23 cellular contexts compared by ENCODE assay signal in the genomic region with DNA sequence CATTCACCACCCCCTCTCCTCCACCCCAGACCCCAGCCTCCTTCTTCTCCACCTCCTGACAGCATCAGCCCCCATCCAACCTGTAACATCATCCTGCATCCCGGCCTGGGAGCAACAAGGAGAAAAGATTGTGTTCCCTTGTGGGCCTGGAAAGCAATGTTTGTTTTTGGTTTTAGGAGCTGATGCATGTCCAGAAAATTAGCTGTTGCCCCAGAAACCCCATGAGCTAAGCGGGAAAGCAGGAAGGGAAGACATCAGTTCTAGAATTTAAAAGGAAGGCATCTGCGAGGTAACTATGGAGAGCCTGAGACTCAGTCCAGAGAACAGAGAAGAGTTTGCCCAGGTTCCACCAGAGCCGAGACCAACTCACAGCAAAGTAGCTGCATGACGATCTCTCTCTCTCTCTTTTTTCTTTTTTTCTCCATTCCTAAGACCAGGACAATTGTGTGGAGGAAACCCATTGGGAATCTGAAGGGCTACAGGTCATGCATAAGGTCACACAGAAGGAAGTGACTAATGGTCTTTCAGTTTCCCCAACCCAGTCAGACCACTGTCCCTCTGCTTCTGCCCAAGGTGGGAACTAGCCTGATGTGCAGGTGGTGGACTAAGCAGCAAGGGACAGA.
DNase-seq lines count a peak whose midpoint lies in the region; ATAC-seq, FAIRE-seq and TF ChIP-seq lines count a peak whose summit lies in the region.
"Had no signal": no experiment of that assay in that cellular context is flagged by ENCODE, and none has a peak within 500 bp of the region (broad histone marks: within the 10 kb centered on the region; RNA-seq: fewer than 3 reads in every experiment).

No MANE protein-coding gene starts in this region.

- ATAC-seq in GM21825 (IDR thresholded peaks at IDR 0.05; ENCODE audit: unreplicated experiment) = no peak
- ATAC-seq: left lung had no signal

- peak; percentile 31 for FAIRE-seq in HTR-8/SVneo (lab: Jason Lieb, UNC)
- FAIRE-seq in GM12892 (lab: Jason Lieb, UNC) = no peak

- no peaks in the 10 kb centered on the region for H3K9me3 ChIP-seq in uterus
- H3K9me3 ChIP-seq: left lung, tibial artery had no signal

- intact Hi-C loops in uterus (cut with DNase I; ENCODE audit: low total_unique reads) = no loop called here

- DNase-seq in Daoy (ENCODE audit: low read depth) (peak; percentile 46), HTR-8/SVneo (ENCODE audit: insufficient read length, low spot score) (no peak), caudate nucleus (lab: John Stamatoyannopoulos, UW) (no peak), left kidney (ENCODE audit: low read depth, low spot score) (peak; percentile 76), NCI-H748 (lab: John Stamatoyannopoulos, UW; ENCODE audit: unreplicated experiment) (no peak), GM12892 (ENCODE audit: insufficient read length) (no peak), uterus (no peak)
- DNase-seq: amniotic stem cell; CD4-positive, alpha-beta T cell; DMS153; effector CD4-positive, alpha-beta T cell; left lung; NCI-H1436; NCI-H748 treated with DMSO at 0.1 percent for 48 hours; OCI-M1; SHP77 treated with DMSO at 0.1 percent for 48 hours; stimulated activated CD4-positive, alpha-beta T cell treated with anti-CD3 and anti-CD28 coated beads, Interleukin-2, amount 100 ng/mL, for 24 hours; stimulated activated naive CD4-positive, alpha-beta T cell; tibial artery had no signal

- no peak overlapping the region for H3K4me3 ChIP-seq in uterus
- H3K4me3 ChIP-seq: left lung, neural progenitor cell, skin epidermis, tibial artery had no signal

- no peaks in the 10 kb centered on the region for H3K4me1 ChIP-seq in uterus
- H3K4me1 ChIP-seq: left lung had no signal

- no peak for TF ChIP-seq CTCF in uterus (IDR thresholded peaks at IDR 0.05)

- TF ChIP-seq POLR2A in GM12892 (IDR thresholded peaks at IDR 0.05; ENCODE audit: low read depth, low read length) (no peak), uterus (IDR thresholded peaks at IDR 0.05) (no peak)

- H3K27ac ChIP-seq in caudate nucleus (ENCODE audit: low read depth, low read length) = peak overlapping the region; percentile 65
- H3K27ac ChIP-seq in uterus = no peak overlapping the region
- H3K27ac ChIP-seq: left lung, neural progenitor cell, skin epidermis, tibial artery, VCaP had no signal

- H3K27me3 ChIP-seq in uterus = no peaks in the 10 kb centered on the region
- H3K27me3 ChIP-seq: left lung, neural progenitor cell, tibial artery had no signal

- no peaks in the 10 kb centered on the region for H3K36me3 ChIP-seq in uterus
- H3K36me3 ChIP-seq: left lung, neural progenitor cell, tibial artery had no signal

Comparison
In these comparisons a context has a peak if more than half of its experiments do, and no peak if none do; other contexts are left out.
1. DNase-seq: peak in Daoy (single experiment) and left kidney (single experiment); none in HTR-8/SVneo (single experiment), caudate nucleus (0 of 61), NCI-H748 (single experiment), GM12892 (single experiment) and uterus (0 of 2).